Comparison of ENCODE assay signal across 8 cellular contexts in the genomic region with DNA sequence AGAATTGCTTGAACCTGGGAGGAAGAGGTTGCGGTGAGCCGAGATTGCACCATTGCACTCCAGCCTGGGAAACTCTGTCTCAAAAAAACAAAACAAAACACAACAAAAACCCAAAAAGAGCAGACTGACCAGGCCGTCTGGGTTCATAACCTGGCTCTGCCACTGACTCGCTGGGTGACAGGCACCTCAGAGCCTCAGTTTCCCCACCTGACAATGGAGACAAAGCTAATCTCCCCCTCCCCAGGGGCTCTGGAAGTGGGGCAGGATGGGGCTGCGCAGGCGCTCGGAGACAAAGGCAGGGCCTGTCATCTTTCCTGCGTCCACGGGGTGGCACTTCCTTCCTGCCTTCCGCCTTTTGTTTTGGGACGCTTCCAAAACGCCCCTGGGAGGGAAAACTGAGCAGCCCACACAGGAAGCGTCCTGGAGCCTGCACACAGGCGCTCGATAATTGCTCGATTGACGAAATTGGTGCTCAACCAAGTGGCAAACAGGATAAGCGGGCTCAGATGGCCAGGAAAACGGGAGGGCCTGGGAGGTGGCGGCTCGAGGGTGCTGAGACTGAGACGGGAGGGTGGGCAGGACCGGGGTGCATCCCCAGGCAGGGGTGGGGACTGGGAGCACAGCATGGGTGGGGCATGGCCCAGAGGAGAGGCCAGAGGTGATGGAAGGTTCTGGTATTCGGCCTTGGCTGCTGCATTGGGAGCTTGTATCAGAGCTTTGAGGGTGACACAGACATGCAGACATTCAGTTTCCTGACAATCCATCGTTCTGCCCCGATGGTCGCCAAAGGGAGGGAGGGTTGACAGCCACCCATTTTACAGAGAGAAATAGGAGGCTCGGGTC. TPM values are rescaled to one million over a fixed set of nuclear protein-coding genes. Genes with fewer than 3 reads are reported as not detected.
DNase-seq lines count a peak whose midpoint lies in the region; ATAC-seq and TF ChIP-seq lines count a peak whose summit lies in the region.

No MANE protein-coding gene starts in this region.

- 4% methylated on average over 28 of the region's 28 CpGs for WGBS in liver

- peaks cover 0 to 4% of the 10 kb centered on the region in 2 experiments; a peak in 1 of 3 replicates for H3K36me3 ChIP-seq in HEK293 (ENCODE audit: control insufficient read depth in 2 of 2, insufficient read depth in 1 of 2, low read length in 2 of 2)
- peaks cover 0 to 9% of the 10 kb centered on the region in 2 donors for H3K36me3 ChIP-seq in duodenal mucosa (ENCODE audit: control insufficient read depth in 1 of 2, insufficient read depth in 2 of 2, low read length in 2 of 2)
- H3K36me3 ChIP-seq in liver (ENCODE audit: control insufficient read depth in 4 of 4, insufficient read depth in 3 of 4, low read depth in 1 of 4, low read length in 3 of 4): peaks cover 0 to 5% (median 1%) of the 10 kb centered on the region in 4 donors

- peak; percentile 87 for DNase-seq in AG09319 (ENCODE audit: extremely low read depth, low read depth)
- peak; percentile 85 for DNase-seq in NCI-H748 (lab: John Stamatoyannopoulos, UW; ENCODE audit: unreplicated experiment)
- peak; percentile 65 to 68 for DNase-seq in activated CD4-positive, alpha-beta T cell treated with anti-CD3 and anti-CD28 coated beads, Interleukin-2, amount 50 U/mL, for 48 hours
- peak; percentile 19 for DNase-seq in stimulated activated CD4-positive, alpha-beta T cell treated with anti-CD3 and anti-CD28 coated beads, Interleukin-2, amount 100 ng/mL, for 4 hours (ENCODE audit: low read depth)

- peak overlapping the region; percentile 8 for H3K4me3 ChIP-seq in HEK293 (ENCODE audit: low read depth, low read length)
- H3K4me3 ChIP-seq in duodenal mucosa (ENCODE audit: low read depth in 1 of 2, low read length in 2 of 2): peak overlapping the region; percentile 50 to 68
- H3K4me3 ChIP-seq in liver (ENCODE audit: low read depth in 1 of 3, low read length in 3 of 3): peak overlapping the region in 1 of 3 donors; percentile 17

- H3K4me1 ChIP-seq in HEK293 (ENCODE audit: control insufficient read depth, insufficient read depth, low read length) (peaks cover 19% of the 10 kb centered on the region), duodenal mucosa (ENCODE audit: control insufficient read depth in 1 of 2, insufficient read depth in 2 of 2, low read length in 2 of 2) (peaks cover 23 to 25% of the 10 kb centered on the region in 2 donors), liver (ENCODE audit: control insufficient read depth in 4 of 4, insufficient read depth in 4 of 4, low read length in 3 of 4) (peaks cover 9 to 42% (median 30%) of the 10 kb centered on the region in 4 donors)

- no peak for ATAC-seq in GM21619 (IDR thresholded peaks at IDR 0.05; ENCODE audit: unreplicated experiment)

- no peaks in the 10 kb centered on the region for H3K9me3 ChIP-seq in HEK293 (ENCODE audit: control insufficient read depth, insufficient read depth, low read depth, low read length)
- no peaks in the 10 kb centered on the region for H3K9me3 ChIP-seq in duodenal mucosa (ENCODE audit: control insufficient read depth in 1 of 2, low read length in 2 of 2)
- no peaks in the 10 kb centered on the region for H3K9me3 ChIP-seq in liver (ENCODE audit: control insufficient read depth in 4 of 4, low read length in 3 of 4)

- H3K27ac ChIP-seq in HEK293 (ENCODE audit: extremely low read depth, low read depth, low read length): no peak overlapping the region; the same call in 1 of the 2 replicates
- H3K27ac ChIP-seq in duodenal mucosa (ENCODE audit: low read depth, low read length): no peak overlapping the region
- H3K27ac ChIP-seq in liver (ENCODE audit: low read depth in 1 of 2, low read length in 2 of 2): peak overlapping the region; percentile 80 to 81

- POLR2A ChIA-PET in HEK293 (lab: Yijun Ruan, JAX): interaction anchor here (1.1 to 2.3 kb wide), 4 partner anchors 17 to 201 kb away, joined by 3 to 20 read pairs (median 8); a partner anchor contains a TSS

- H3K27me3 ChIP-seq in duodenal mucosa (ENCODE audit: control insufficient read depth in 1 of 2, insufficient read depth in 2 of 2, low read length in 2 of 2) (peaks cover 0 to 8% of the 10 kb centered on the region in 2 donors), liver (ENCODE audit: control insufficient read depth in 4 of 4, insufficient read depth in 4 of 4, low read length in 3 of 4) (no peaks in the 10 kb centered on the region)

- peak; percentile 82 for TF ChIP-seq CTCF in AG09319 (IDR thresholded peaks at IDR 0.05; ENCODE audit: low read depth, low read length)
- TF ChIP-seq CTCF in HEK293 (tag by site-specific recombination; IDR thresholded peaks at IDR 0.05): peak; percentile 80
- TF ChIP-seq CTCF in liver (IDR thresholded peaks at IDR 0.05; ENCODE audit: low read depth, low read length, missing input control): peak; percentile 90

- peak overlapping the region; percentile 43 to 49 for H3K9ac ChIP-seq in duodenal mucosa (ENCODE audit: low read depth in 1 of 2, low read length in 2 of 2)
- H3K9ac ChIP-seq in liver (ENCODE audit: low read depth in 1 of 2, low read length in 2 of 2): no peak overlapping the region

- peak; percentile 97 to 98 for TF ChIP-seq RAD21 in liver (IDR thresholded peaks at IDR 0.05)

- CTCF ChIA-PET in HEK293 (lab: Yijun Ruan, JAX): interaction anchor here (0.5 to 4.3 kb wide), 20 partner anchors 9 to 629 kb away, joined by 3 to 44 read pairs (median 3); a partner anchor contains a TSS

TF ChIP-seq in HEK293, 187 proteins besides CTCF, POLR2A, EP300 and RAD21 (continues in another document):
- peak; percentile 88 for TF ChIP-seq ZNF629 (tag by site-specific recombination; IDR thresholded peaks at IDR 0.05)
- no peak for TF ChIP-seq ZNF350 (tag by site-specific recombination; IDR thresholded peaks at IDR 0.05)
- TF ChIP-seq ZNF501 (tag by site-specific recombination; IDR thresholded peaks at IDR 0.05): peak; percentile 46; the same call in 1 of the 2 replicates
- TF ChIP-seq ZNF707 (tag by site-specific recombination; IDR thresholded peaks at IDR 0.05): no peak
- TF ChIP-seq IKZF3 (tag by site-specific recombination; IDR thresholded peaks at IDR 0.05): peak; percentile 98
- no peak for TF ChIP-seq ZNF23 (tag by site-specific recombination; IDR thresholded peaks at IDR 0.05; ENCODE audit: borderline replicate concordance)
- TF ChIP-seq ZNF394 (tag by site-specific recombination; IDR thresholded peaks at IDR 0.05; ENCODE audit: borderline replicate concordance): peak; percentile 59; the same call in 1 of the 2 replicates
- TF ChIP-seq ZNF658 (tag by site-specific recombination; IDR thresholded peaks at IDR 0.05): no peak
- TF ChIP-seq ZNF266 (tag by site-specific recombination; IDR thresholded peaks at IDR 0.05; ENCODE audit: low read depth): no peak
- TF ChIP-seq, protein P1, sequence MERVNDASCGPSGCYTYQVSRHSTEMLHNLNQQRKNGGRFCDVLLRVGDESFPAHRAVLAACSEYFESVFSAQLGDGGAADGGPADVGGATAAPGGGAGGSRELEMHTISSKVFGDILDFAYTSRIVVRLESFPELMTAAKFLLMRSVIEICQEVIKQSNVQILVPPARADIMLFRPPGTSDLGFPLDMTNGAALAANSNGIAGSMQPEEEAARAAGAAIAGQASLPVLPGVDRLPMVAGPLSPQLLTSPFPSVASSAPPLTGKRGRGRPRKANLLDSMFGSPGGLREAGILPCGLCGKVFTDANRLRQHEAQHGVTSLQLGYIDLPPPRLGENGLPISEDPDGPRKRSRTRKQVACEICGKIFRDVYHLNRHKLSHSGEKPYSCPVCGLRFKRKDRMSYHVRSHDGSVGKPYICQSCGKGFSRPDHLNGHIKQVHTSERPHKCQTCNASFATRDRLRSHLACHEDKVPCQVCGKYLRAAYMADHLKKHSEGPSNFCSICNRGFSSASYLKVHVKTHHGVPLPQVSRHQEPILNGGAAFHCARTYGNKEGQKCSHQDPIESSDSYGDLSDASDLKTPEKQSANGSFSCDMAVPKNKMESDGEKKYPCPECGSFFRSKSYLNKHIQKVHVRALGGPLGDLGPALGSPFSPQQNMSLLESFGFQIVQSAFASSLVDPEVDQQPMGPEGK (tag by site-specific recombination; IDR thresholded peaks at IDR 0.05): peak; percentile 93

TF ChIP-seq in liver, 16 proteins besides CTCF, POLR2A, EP300 and RAD21 (continues in another document):
- TF ChIP-seq JUND (IDR thresholded peaks at IDR 0.05): no peak
- peak; percentile 9 to 12 for TF ChIP-seq HNF4A (conservative IDR thresholded peaks at IDR 0.05)
- TF ChIP-seq, protein P2, sequence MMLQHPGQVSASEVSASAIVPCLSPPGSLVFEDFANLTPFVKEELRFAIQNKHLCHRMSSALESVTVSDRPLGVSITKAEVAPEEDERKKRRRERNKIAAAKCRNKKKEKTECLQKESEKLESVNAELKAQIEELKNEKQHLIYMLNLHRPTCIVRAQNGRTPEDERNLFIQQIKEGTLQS (IDR thresholded peaks at IDR 0.05): no peak
- no peak for TF ChIP-seq FOXA1 (IDR thresholded peaks at IDR 0.05)
- peak in 1 of 2 donors; percentile 54 for TF ChIP-seq GABPA (IDR thresholded peaks at IDR 0.05 in 1 of 2, conservative IDR thresholded peaks at IDR 0.05 in 1 of 2)
- peak; percentile 23 to 79 for TF ChIP-seq EGR1 (IDR thresholded peaks at IDR 0.05; ENCODE audit: low read depth in 2 of 2)
- TF ChIP-seq, protein P3, sequence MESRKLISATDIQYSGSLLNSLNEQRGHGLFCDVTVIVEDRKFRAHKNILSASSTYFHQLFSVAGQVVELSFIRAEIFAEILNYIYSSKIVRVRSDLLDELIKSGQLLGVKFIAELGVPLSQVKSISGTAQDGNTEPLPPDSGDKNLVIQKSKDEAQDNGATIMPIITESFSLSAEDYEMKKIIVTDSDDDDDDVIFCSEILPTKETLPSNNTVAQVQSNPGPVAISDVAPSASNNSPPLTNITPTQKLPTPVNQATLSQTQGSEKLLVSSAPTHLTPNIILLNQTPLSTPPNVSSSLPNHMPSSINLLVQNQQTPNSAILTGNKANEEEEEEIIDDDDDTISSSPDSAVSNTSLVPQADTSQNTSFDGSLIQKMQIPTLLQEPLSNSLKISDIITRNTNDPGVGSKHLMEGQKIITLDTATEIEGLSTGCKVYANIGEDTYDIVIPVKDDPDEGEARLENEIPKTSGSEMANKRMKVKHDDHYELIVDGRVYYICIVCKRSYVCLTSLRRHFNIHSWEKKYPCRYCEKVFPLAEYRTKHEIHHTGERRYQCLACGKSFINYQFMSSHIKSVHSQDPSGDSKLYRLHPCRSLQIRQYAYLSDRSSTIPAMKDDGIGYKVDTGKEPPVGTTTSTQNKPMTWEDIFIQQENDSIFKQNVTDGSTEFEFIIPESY (IDR thresholded peaks at IDR 0.05): no peak
- TF ChIP-seq TAF1 (conservative IDR thresholded peaks at IDR 0.05): no peak
- peak; percentile 75 for TF ChIP-seq NR2F2 (IDR thresholded peaks at IDR 0.05)
- TF ChIP-seq, protein P4, sequence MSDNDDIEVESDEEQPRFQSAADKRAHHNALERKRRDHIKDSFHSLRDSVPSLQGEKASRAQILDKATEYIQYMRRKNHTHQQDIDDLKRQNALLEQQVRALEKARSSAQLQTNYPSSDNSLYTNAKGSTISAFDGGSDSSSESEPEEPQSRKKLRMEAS (IDR thresholded peaks at IDR 0.05): peak; percentile 92
- TF ChIP-seq YY1 (IDR thresholded peaks at IDR 0.05): peak; percentile 33

RNA-seq across cellular contexts. Expression of a gene that starts 17.8 kb away (rescaled TPM):
- total RNA-seq in liver: 10 to 100 TPM in 1 of 2 donors, under 1 TPM in 1; 0.42 to 72.5 TPM
- 1 to 10 TPM; 1.2 to 1.4 TPM for polyA plus RNA-seq in liver

RNA-seq across cellular contexts. Expression of a gene that starts 48.5 kb away (rescaled TPM):
- 100 to 1,000 TPM in 1 of 2 donors, 10 to 100 TPM in 1; 99.5 to 141 TPM for total RNA-seq in liver
- 10 to 100 TPM; 17.3 to 28.4 TPM for polyA plus RNA-seq in liver

RNA-seq across cellular contexts. Expression of a gene that starts 59.6 kb away (rescaled TPM):
- total RNA-seq in liver: 10 to 100 TPM; 51.0 to 67.8 TPM
- polyA plus RNA-seq in liver: 10 to 100 TPM; 15.0 to 30.3 TPM

Comparison
In these comparisons a context has a peak if more than half of its experiments do, and no peak if none do; other contexts are left out.
1. DNase-seq: peak in every context shown above with its lines; median percentile 87 in AG09319; 85 in NCI-H748; 66 in activated CD4-positive, alpha-beta T cell treated with anti-CD3 and anti-CD28 coated beads, Interleukin-2, amount 50 U/mL, for 48 hours; 19 in stimulated activated CD4-positive, alpha-beta T cell treated with anti-CD3 and anti-CD28 coated beads, Interleukin-2, amount 100 ng/mL, for 4 hours.
2. H3K27ac ChIP-seq: peak in liver (2 of 2); none in HEK293 (single experiment) and duodenal mucosa (single experiment).
3. H3K9ac ChIP-seq: peak in duodenal mucosa (2 of 2); none in liver (0 of 2).
4. Peak in every context shown above with its lines, with median percentiles within 50 percentile points of each other: CTCF ChIP-seq.